In genomic region chrX:136910565-136911040, GRCh38 we compare ENCODE assay signal across 8 cellular contexts. TPM values are rescaled to one million over a fixed set of nuclear protein-coding genes. Genes with fewer than 3 reads are reported as not detected.
A peak's percentile ranks its signal among the peaks of the same experiment; 100 is the strongest.
DNase-seq lines count a peak whose midpoint lies in the region; ATAC-seq and TF ChIP-seq lines count a peak whose summit lies in the region.

No MANE protein-coding gene starts in this region.

- H3K36me3 ChIP-seq in Caco-2 (ENCODE audit: control insufficient read depth, insufficient read depth, low read length) (no peaks in the 10 kb centered on the region), ovary (no peaks in the 10 kb centered on the region)

- CTCF ChIA-PET in Caco-2 (lab: Charles Lee), result no interaction called here

- TSS peak; percentile 59 for BruUV-seq in Caco-2 (replicated peaks; lab: Mats Ljungman, UMichigan)

- intact Hi-C loops in Caco-2 (cut with micrococcal nuclease; ENCODE audit: unreplicated experiment) (loop anchor here (1.0 to 5.0 kb wide), 2 partner anchors 15 to 38 kb away; no protein-coding TSS in a partner anchor), ovary (cut with DNase I) (no loop called here)

- no peaks in the 10 kb centered on the region for H3K27me3 Mint-ChIP-seq in Caco-2 (ENCODE audit: insufficient read depth, unreplicated experiment)
- no peaks in the 10 kb centered on the region for H3K27me3 Mint-ChIP-seq in effector memory CD8-positive, alpha-beta T cell

- H3K4me3 Mint-ChIP-seq in Caco-2 (ENCODE audit: unreplicated experiment), result peak overlapping the region; percentile 95
- peak overlapping the region; percentile 94 to 96 for H3K4me3 Mint-ChIP-seq in effector memory CD8-positive, alpha-beta T cell

- TF ChIP-seq CTCF in Caco-2 (IDR thresholded peaks at IDR 0.05; ENCODE audit: insufficient read depth in 1 of 2, low read depth in 1 of 2, low read length in 1 of 2, severe bottlenecking in 1 of 2, unreplicated experiment in 1 of 2) (no peak), ovary (IDR thresholded peaks at IDR 0.05) (no peak)

- TF ChIP-seq EP300 in ovary (IDR thresholded peaks at IDR 0.05), result no peak

- WGBS in ovary, 3 donors, result 27 to 43% (median 33%) methylated on average over 4 of the region's 4 CpGs

- no peaks in the 10 kb centered on the region for H3K27me3 ChIP-seq in Caco-2 (replicated peaks; ENCODE audit: control insufficient read depth, insufficient read depth, low read length)
- no peaks in the 10 kb centered on the region for H3K27me3 ChIP-seq in ovary

- TF ChIP-seq POLR2A in ovary (IDR thresholded peaks at IDR 0.05), result no peak

- H3K27ac ChIP-seq in ovary, result peak overlapping the region in 1 of 2 donors; percentile 86

- H3K9me3 ChIP-seq in Caco-2, result no peaks in the 10 kb centered on the region
- no peaks in the 10 kb centered on the region for H3K9me3 ChIP-seq in ovary

- H3K27ac Mint-ChIP-seq in Caco-2 (ENCODE audit: unreplicated experiment), result no peak overlapping the region
- peak overlapping the region; percentile 91 to 96 for H3K27ac Mint-ChIP-seq in effector memory CD8-positive, alpha-beta T cell

- no peaks in the 10 kb centered on the region for H3K9me3 Mint-ChIP-seq in Caco-2 (ENCODE audit: unreplicated experiment)
- no peaks in the 10 kb centered on the region for H3K9me3 Mint-ChIP-seq in effector memory CD8-positive, alpha-beta T cell

- DNase-seq in Caco-2 (no peak), M059J (ENCODE audit: low read depth) (peak; percentile 34), ovary (no peak)
- no peak for DNase-seq in effector memory CD8-positive, alpha-beta T cell

- H3K36me3 Mint-ChIP-seq in Caco-2 (ENCODE audit: insufficient read depth, unreplicated experiment), result no peaks in the 10 kb centered on the region
- H3K36me3 Mint-ChIP-seq in effector memory CD8-positive, alpha-beta T cell (ENCODE audit: insufficient read depth), result peaks cover 12% of the 10 kb centered on the region

- POLR2A ChIA-PET in Caco-2 (lab: Charles Lee), result no interaction called here

- peak overlapping the region; percentile 65; the same call in 1 of the 2 replicates for H3K4me3 ChIP-seq in Caco-2 (ENCODE audit: low read depth, low read length)
- peak overlapping the region; percentile 27 for H3K4me3 ChIP-seq in ovary

- no peaks in the 10 kb centered on the region for H3K4me1 Mint-ChIP-seq in Caco-2 (ENCODE audit: low read depth, unreplicated experiment)
- peaks cover 16 to 23% of the 10 kb centered on the region in 2 donors for H3K4me1 Mint-ChIP-seq in effector memory CD8-positive, alpha-beta T cell (ENCODE audit: low read depth in 2 of 2)

- ATAC-seq in effector memory CD8-positive, alpha-beta T cell (replicated peaks), result no peak
- ATAC-seq in GM21526 (IDR thresholded peaks at IDR 0.05; ENCODE audit: low FRiP score, unreplicated experiment), result no peak
- ATAC-seq in HG02588 (IDR thresholded peaks at IDR 0.05; ENCODE audit: unreplicated experiment), result no peak
- no peak for ATAC-seq in GM19324 (IDR thresholded peaks at IDR 0.05; ENCODE audit: low FRiP score, unreplicated experiment)
- no peak for ATAC-seq in HG02623 (IDR thresholded peaks at IDR 0.05; ENCODE audit: unreplicated experiment)

- H3K4me1 ChIP-seq in Caco-2 (no peaks in the 10 kb centered on the region), ovary (ENCODE audit: insufficient read depth) (no peaks in the 10 kb centered on the region)

RNA-seq across cellular contexts. Expression of gene RBMX, which starts 30.1 kb away (rescaled TPM):
- 253 and 261 TPM in 2 replicates for total RNA-seq in Caco-2 (2022)
- total RNA-seq in M059J (2014; rRNA removed; shearing (Covaris generic)), result 383 and 530 TPM in 2 replicates
- total RNA-seq in ovary, result 100 to 1,000 TPM; 192 to 400 (median 305) TPM
- 100 to 1,000 TPM; 318 to 444 TPM for polyA plus RNA-seq in ovary
